ENCODE assay signal across 8 cellular contexts in the genomic region with DNA sequence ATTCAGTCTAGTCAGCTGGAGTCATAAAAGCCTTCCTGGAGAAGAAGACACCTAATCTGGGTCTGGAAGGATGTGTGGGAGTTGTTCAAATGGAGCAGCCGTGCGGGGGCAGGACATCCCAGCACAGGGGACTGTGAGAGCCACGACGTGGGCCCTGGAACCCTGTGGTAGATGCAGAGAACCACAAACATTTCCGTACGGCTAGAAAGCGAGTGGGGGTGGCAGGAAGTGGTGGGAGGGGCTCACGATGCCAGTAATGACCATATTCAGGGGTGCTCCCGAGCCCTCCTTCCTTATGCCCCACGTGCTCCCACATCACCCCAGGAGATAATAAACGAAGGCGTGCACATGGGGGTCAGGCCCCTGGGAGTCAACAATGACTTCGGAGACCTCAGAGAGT. TPM values are rescaled to one million over a fixed set of nuclear protein-coding genes. Genes with fewer than 3 reads are reported as not detected.
DNase-seq lines count a peak whose midpoint lies in the region; ATAC-seq and TF ChIP-seq lines count a peak whose summit lies in the region.

No MANE protein-coding gene starts in this region.

- DNase-seq in SW480 (ENCODE audit: low spot score) (peak; percentile 72), ascending aorta (ENCODE audit: low spot score in 2 of 2) (no peak), putamen (ENCODE audit: low spot score) (peak; percentile 34), vagina (ENCODE audit: extremely low spot score in 2 of 2) (no peak), NCI-H1930 (lab: John Stamatoyannopoulos, UW) (no peak), GM19238 (ENCODE audit: insufficient read length, low spot score) (no peak), NCI-H2227 (lab: John Stamatoyannopoulos, UW; ENCODE audit: unreplicated experiment) (no peak)

- H3K36me3 ChIP-seq in ascending aorta (no peaks in the 10 kb centered on the region), vagina (no peaks in the 10 kb centered on the region)

- H3K4me3 ChIP-seq in ascending aorta (no peak overlapping the region), vagina (no peak overlapping the region)

- intact Hi-C loops in ascending aorta (cut with DNase I) (no loop called here), vagina (cut with DNase I) (no loop called here)

- peaks cover 11 to 33% of the 10 kb centered on the region in 2 donors for H3K4me1 ChIP-seq in ascending aorta
- peaks cover 18% of the 10 kb centered on the region for H3K4me1 ChIP-seq in vagina

- H3K27ac ChIP-seq in ascending aorta (peak overlapping the region; percentile 78 to 85), vagina (peak overlapping the region; percentile 80)

- H3K9me3 ChIP-seq in ascending aorta, result no peaks in the 10 kb centered on the region
- no peaks in the 10 kb centered on the region for H3K9me3 ChIP-seq in vagina

- TF ChIP-seq CTCF in ascending aorta (IDR thresholded peaks at IDR 0.05) (no peak), vagina (IDR thresholded peaks at IDR 0.05) (no peak)

- ATAC-seq in GM19455 (IDR thresholded peaks at IDR 0.05; ENCODE audit: unreplicated experiment), result peak; percentile 63

- H3K27me3 ChIP-seq in ascending aorta (no peaks in the 10 kb centered on the region), vagina (no peaks in the 10 kb centered on the region)

- no peak for TF ChIP-seq POLR2A in vagina (IDR thresholded peaks at IDR 0.05)

RNA-seq across cellular contexts. Expression of a gene that starts 21.0 kb away (rescaled TPM):
- 156 TPM for total RNA-seq in ascending aorta
- 315 TPM for total RNA-seq in vagina

RNA-seq across cellular contexts. Expression of a gene that starts 52.1 kb away (rescaled TPM):
- total RNA-seq in ascending aorta (91.0 TPM), vagina (34.6 TPM)

Comparison
In these comparisons a context has a peak if more than half of its experiments do, and no peak if none do; other contexts are left out.
1. DNase-seq: peak in SW480 (single experiment) and putamen (single experiment); none in ascending aorta (0 of 2), vagina (0 of 2), NCI-H1930 (0 of 2), GM19238 (single experiment) and NCI-H2227 (single experiment).